In genomic region chr1:100398648-100399047, GRCh38 we compare ENCODE assay signal across 21 cellular contexts. TPM values are rescaled to one million over a fixed set of nuclear protein-coding genes. Genes with fewer than 3 reads are reported as not detected.
DNase-seq lines count a peak whose midpoint lies in the region; ATAC-seq, FAIRE-seq and TF ChIP-seq lines count a peak whose summit lies in the region.
"Had no signal": no experiment of that assay in that cellular context is flagged by ENCODE, and none has a peak within 500 bp of the region (broad histone marks: within the 10 kb centered on the region; RNA-seq: fewer than 3 reads in every experiment).

No MANE protein-coding gene starts in this region.

- peaks cover 8% of the 10 kb centered on the region for H3K36me3 Mint-ChIP-seq in activated naive CD4-positive, alpha-beta T cell treated with anti-CD3 and anti-CD28 coated beads, Interleukin-2, amount 50 U/mL, for 24 hours
- peaks cover 54% of the 10 kb centered on the region for H3K36me3 Mint-ChIP-seq in T-cell
- peaks cover 29% of the 10 kb centered on the region for H3K36me3 Mint-ChIP-seq in stimulated activated effector memory CD8-positive, alpha-beta T cell treated with anti-CD3 and anti-CD28 coated beads, Interleukin-12 subunit alpha, Interleukin-12 subunit beta, amount 100 ng/mL, for 72 hours

- peak overlapping the region; percentile 82 for H3K27ac Mint-ChIP-seq in activated naive CD4-positive, alpha-beta T cell treated with anti-CD3 and anti-CD28 coated beads, Interleukin-2, amount 50 U/mL, for 24 hours
- H3K27ac Mint-ChIP-seq in T-cell = peak overlapping the region; percentile 90 to 91
- H3K27ac Mint-ChIP-seq in stimulated activated effector memory CD8-positive, alpha-beta T cell treated with anti-CD3 and anti-CD28 coated beads, Interleukin-12 subunit alpha, Interleukin-12 subunit beta, amount 100 ng/mL, for 72 hours = peak overlapping the region; percentile 55
- H3K27ac Mint-ChIP-seq: mesothelial cell of epicardium had no signal

- TF ChIP-seq CTCF in K562 (IDR thresholded peaks at IDR 0.05 in 2 of 3, conservative IDR thresholded peaks at IDR 0.05 in 1 of 3; ENCODE audit: insufficient read depth in 2 of 3, low read depth in 1 of 3, low read length in 3 of 3) (no peak), breast epithelium (IDR thresholded peaks at IDR 0.05) (no peak)

- no peak for DNase-seq in activated naive CD4-positive, alpha-beta T cell treated with Interleukin-2 at 50 U/mL for 16 hours
- DNase-seq in T-cell = no peak
- DNase-seq in K562 (ENCODE audit: extremely low read depth in 1 of 4, low spot score in 3 of 4) = peak in 2 of 4 experiments; percentile 17 to 26
- no peak for DNase-seq in stimulated activated effector memory CD8-positive, alpha-beta T cell treated with anti-CD3 and anti-CD28 coated beads, Interleukin-12 subunit alpha, Interleukin-12 subunit beta, amount 100 ng/mL, for 72 hours (ENCODE audit: low spot score in 2 of 2)
- no peak for DNase-seq in GM19239 (ENCODE audit: insufficient read length, low spot score)
- no peak for DNase-seq in breast epithelium (ENCODE audit: low spot score in 2 of 2)
- DNase-seq: activated gamma-delta T cell, DMS 273 treated with DMSO at 0.1 percent for 48 hours, HCEC 1CT, head of caudate nucleus, KBM-7, NCI-H1436, NCI-H524, Peyer's patch had no signal

- peaks cover 64% of the 10 kb centered on the region for H3K36me3 ChIP-seq in K562 (ENCODE audit: control insufficient read depth, insufficient read depth, low read length)
- H3K36me3 ChIP-seq in breast epithelium = no peaks in the 10 kb centered on the region

- FAIRE-seq in K562 (lab: Jason Lieb, UNC) (no peak), GM19239 (lab: Jason Lieb, UNC) (no peak)
- FAIRE-seq: astrocyte had no signal

- H3K9ac ChIP-seq in K562 (ENCODE audit: insufficient read depth in 1 of 2, low read depth in 2 of 2, low read length in 2 of 2) = no peak overlapping the region

- 0 out of 2 replicates have a peak, but pooled peaks cover 5% of the 10 kb centered on the region for H4K20me1 ChIP-seq in K562 (replicated peaks; ENCODE audit: control insufficient read depth, insufficient read depth, low read length)

- H3K4me3 ChIP-seq in K562 = no peak overlapping the region
- no peak overlapping the region for H3K4me3 ChIP-seq in breast epithelium
- H3K4me3 ChIP-seq: Peyer's patch, vagina had no signal

- no peak for ATAC-seq in T-cell (replicated peaks in 1 of 4)
- ATAC-seq in K562 = peak; percentile 43
- ATAC-seq in stimulated activated effector memory CD8-positive, alpha-beta T cell treated with anti-CD3 and anti-CD28 coated beads, Interleukin-12 subunit alpha, Interleukin-12 subunit beta, amount 100 ng/mL, for 72 hours = no peak
- ATAC-seq: left lobe of liver had no signal

- no peak overlapping the region for H2AFZ ChIP-seq in K562 (ENCODE audit: low read depth, low read length)

- no peak for TF ChIP-seq EP300 in K562 (IDR thresholded peaks at IDR 0.05; ENCODE audit: low read length)

- TF ChIP-seq POLR2A in K562 (conservative IDR thresholded peaks at IDR 0.05) = no peak
- TF ChIP-seq POLR2A in breast epithelium (IDR thresholded peaks at IDR 0.05) = no peak

- H3K4me1 Mint-ChIP-seq in activated naive CD4-positive, alpha-beta T cell treated with anti-CD3 and anti-CD28 coated beads, Interleukin-2, amount 50 U/mL, for 24 hours = peaks cover 95% of the 10 kb centered on the region
- peaks cover 88 to 97% (median 89%) of the 10 kb centered on the region in 3 donors for H3K4me1 Mint-ChIP-seq in T-cell
- peaks cover 65% of the 10 kb centered on the region for H3K4me1 Mint-ChIP-seq in stimulated activated effector memory CD8-positive, alpha-beta T cell treated with anti-CD3 and anti-CD28 coated beads, Interleukin-12 subunit alpha, Interleukin-12 subunit beta, amount 100 ng/mL, for 72 hours

- H3K4me3 Mint-ChIP-seq in activated naive CD4-positive, alpha-beta T cell treated with anti-CD3 and anti-CD28 coated beads, Interleukin-2, amount 50 U/mL, for 24 hours = peak overlapping the region; percentile 42
- H3K4me3 Mint-ChIP-seq in T-cell = peak overlapping the region in 2 of 3 donors; percentile 52 to 61
- H3K4me3 Mint-ChIP-seq in stimulated activated effector memory CD8-positive, alpha-beta T cell treated with anti-CD3 and anti-CD28 coated beads, Interleukin-12 subunit alpha, Interleukin-12 subunit beta, amount 100 ng/mL, for 72 hours = no peak overlapping the region
- H3K4me3 Mint-ChIP-seq: mesothelial cell of epicardium had no signal

- TF ChIP-seq RAD21 in K562 (CRISPR knock-in tag; conservative IDR thresholded peaks at IDR 0.05 in 1 of 2, IDR thresholded peaks at IDR 0.05 in 1 of 2) = no peak

- H3K27me3 ChIP-seq in K562 (ENCODE audit: control insufficient read depth in 2 of 2, insufficient read depth in 2 of 2, low read length in 2 of 2) (no peaks in the 10 kb centered on the region), breast epithelium (no peaks in the 10 kb centered on the region)
- H3K27me3 ChIP-seq: Peyer's patch, vagina had no signal

- peaks cover 94% of the 10 kb centered on the region for H3K79me2 ChIP-seq in K562 (ENCODE audit: control insufficient read depth, insufficient read depth, low read length)

- no TSS peak for BruUV-seq in K562 (replicated peaks; lab: Mats Ljungman, UMichigan)

- H3K9me3 ChIP-seq in K562 (replicated peaks; ENCODE audit: control insufficient read depth, insufficient read depth, low read depth, low read length) (no peaks in the 10 kb centered on the region), breast epithelium (no peaks in the 10 kb centered on the region)
- H3K9me3 ChIP-seq: Peyer's patch, vagina had no signal

- intact Hi-C loops in K562 (cut with micrococcal nuclease) = no loop called here
- intact Hi-C loops in breast epithelium (cut with DNase I; ENCODE audit: low total_unique reads) = no loop called here

- H3K9me3 Mint-ChIP-seq in activated naive CD4-positive, alpha-beta T cell treated with anti-CD3 and anti-CD28 coated beads, Interleukin-2, amount 50 U/mL, for 24 hours = peaks cover 11% of the 10 kb centered on the region
- no peaks in the 10 kb centered on the region for H3K9me3 Mint-ChIP-seq in T-cell
- no peaks in the 10 kb centered on the region for H3K9me3 Mint-ChIP-seq in stimulated activated effector memory CD8-positive, alpha-beta T cell treated with anti-CD3 and anti-CD28 coated beads, Interleukin-12 subunit alpha, Interleukin-12 subunit beta, amount 100 ng/mL, for 72 hours
- H3K9me3 Mint-ChIP-seq: mesothelial cell of epicardium had no signal

- no peaks in the 10 kb centered on the region for H3K9me1 ChIP-seq in K562 (ENCODE audit: control insufficient read depth, insufficient read depth, low read length)

- CTCF ChIA-PET in T-cell (lab: Charles Lee) = interaction anchor here (0.7 to 3.3 kb wide), 2 partner anchors 39 to 57 kb away, joined by 3 to 27 read pairs; no protein-coding TSS in a partner anchor
- CTCF ChIA-PET in K562 (lab: Yijun Ruan, JAX; ENCODE audit: low intra/inter-chr PET ratio) = interaction anchor here (1.1 kb wide), 1 partner anchor 624 kb away, joined by 3 read pairs; no protein-coding TSS in a partner anchor

- no peaks in the 10 kb centered on the region for H3K27me3 Mint-ChIP-seq in activated naive CD4-positive, alpha-beta T cell treated with anti-CD3 and anti-CD28 coated beads, Interleukin-2, amount 50 U/mL, for 24 hours
- no peaks in the 10 kb centered on the region for H3K27me3 Mint-ChIP-seq in T-cell

- peaks cover 15 to 26% of the 10 kb centered on the region in 2 experiments for H3K4me1 ChIP-seq in K562 (replicated peaks in 1 of 2; ENCODE audit: control insufficient read depth in 2 of 2, insufficient read depth in 2 of 2, low read length in 2 of 2)
- H3K4me1 ChIP-seq in breast epithelium = no peaks in the 10 kb centered on the region
- H3K4me1 ChIP-seq: Peyer's patch, vagina had no signal

- in situ Hi-C loops in K562 (cut with MboI) = no loop called here

- POLR2A ChIA-PET in T-cell (lab: Charles Lee) (interaction anchor here (0.8 to 1.0 kb wide), 3 partner anchors 39 to 49 kb away, joined by 3 to 4 read pairs (median 3); no protein-coding TSS in a partner anchor), K562 (lab: Yijun Ruan, JAX) (interaction anchor here (0.7 kb wide), 1 partner anchor 13 kb away, joined by 3 read pairs; no protein-coding TSS in a partner anchor)

- H3K27ac ChIP-seq in K562 (ENCODE audit: extremely low read depth, low read depth, low read length) (no peak overlapping the region), breast epithelium (no peak overlapping the region)
- H3K27ac ChIP-seq: C4-2B, epithelial cell of prostate, Peyer's patch, vagina had no signal

- 56% methylated on average over 2 of the region's 2 CpGs for WGBS in K562 (ENCODE audit: insufficient coverage, low coverage, missing lambda C conversion rate)

- H3K4me2 ChIP-seq in K562 (ENCODE audit: insufficient read depth, low read length) = no peak overlapping the region

TF ChIP-seq in K562, 482 proteins besides CTCF, POLR2A, EP300 and RAD21 (continues in another document):
- no peak for TF ChIP-seq NFE2L1 (tag; IDR thresholded peaks at IDR 0.05; ENCODE audit: borderline replicate concordance, low read depth)

RNA-seq across cellular contexts. Expression of gene CDC14A, which starts 46.3 kb away (rescaled TPM):
- total RNA-seq in T-cell = 100 to 1,000 TPM in 2 of 5 donors, 10 to 100 TPM in 3; 77.1 to 169 (median 91.6) TPM
- 151 and 280 TPM in 2 replicates for total RNA-seq in K562 (2011; cell fraction: chromatin; rRNA removed; ENCODE audit: low replicate concordance)
- total RNA-seq in K562 (2011; cell fraction: nucleolus; rRNA removed) = 66.0 and 81.3 TPM in 2 replicates
- total RNA-seq in K562 (2011; cell fraction: nucleoplasm; rRNA removed) = 113 TPM in 2 replicates
- 20.7 and 23.6 TPM in 2 replicates for total RNA-seq in K562 (2014; rRNA removed)
- 50.9 and 56.3 TPM in 2 replicates for total RNA-seq in K562 (2014; rRNA removed; fragmentation: Illumina TruSeq; extraction: Trizol)
- total RNA-seq in K562 (2015; rRNA removed; fragmentation: Illumina TruSeq; extraction: Trizol) = 38.7 and 42.7 TPM in 2 replicates
- 28.4 and 30.9 TPM in 2 replicates for total RNA-seq in K562 (2021)
- polyA plus RNA-seq in K562 (2011; rRNA removed) = 32.6 and 45.2 TPM in 2 replicates
- polyA plus RNA-seq in K562 (2011; cell fraction: cytosol; rRNA removed) = 16.2 and 20.7 TPM in 2 replicates
- polyA plus RNA-seq in K562 (2011; cell fraction: nucleus; rRNA removed) = 39.5 and 41.7 TPM in 2 replicates
- 15.2 and 28.1 TPM in 2 replicates for polyA plus RNA-seq in K562 (2012)
- polyA plus RNA-seq in K562 (2014; fragmentation: Illumina TruSeq; extraction: Trizol) = 58.3 and 74.3 TPM in 2 replicates
- polyA plus RNA-seq in K562 (2014; fragmentation: Nextera tagmentation; extraction: Ambion mirVana) = 10 to 100 TPM; 17.0 to 33.4 TPM
- polyA plus RNA-seq in K562 (2014; rRNA removed) = 24.5 and 25.7 TPM in 2 replicates
- polyA minus RNA-seq in K562 (2011; rRNA and poly(A)+ RNA removed) = 87.6 and 93.7 TPM in 2 replicates
- 21.4 and 28.6 TPM in 2 replicates for polyA minus RNA-seq in K562 (2011; cell fraction: cytosol; rRNA and poly(A)+ RNA removed)
- polyA minus RNA-seq in K562 (2011; cell fraction: nucleus; rRNA and poly(A)+ RNA removed) = 96.7 and 136 TPM in 2 replicates
- 10 to 100 TPM; 16.5 to 49.3 (median 33.1) TPM for total RNA-seq in breast epithelium
